In the genomic region with DNA sequence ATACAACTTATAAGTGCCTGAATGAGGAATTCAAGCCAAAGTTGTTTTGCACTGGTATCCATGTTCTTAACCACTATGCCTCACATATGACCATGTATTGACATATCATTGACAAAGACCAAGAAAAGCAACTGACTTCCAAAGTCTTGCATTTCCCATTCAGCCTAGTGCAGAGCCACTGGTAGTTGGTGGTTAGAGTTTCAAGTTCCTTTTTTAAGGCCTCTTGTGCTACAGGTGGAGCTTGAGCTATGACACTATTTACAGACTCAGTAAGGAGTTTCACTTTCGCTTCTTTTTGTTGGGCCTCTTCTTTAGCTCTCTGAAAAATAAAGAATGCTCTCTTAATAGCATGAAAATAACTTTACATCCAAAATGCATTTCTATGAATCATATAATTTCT, we compare ENCODE assay signal across 9 cellular contexts.
DNase-seq lines count a peak whose midpoint lies in the region; ATAC-seq and TF ChIP-seq lines count a peak whose summit lies in the region.
"Had no signal": no experiment of that assay in that cellular context is flagged by ENCODE, and none has a peak within 500 bp of the region (broad histone marks: within the 10 kb centered on the region; RNA-seq: fewer than 3 reads in every experiment).

No MANE protein-coding gene starts in this region.

- ATAC-seq in GM18517 (IDR thresholded peaks at IDR 0.05; ENCODE audit: unreplicated experiment) (peak; percentile 100), GM21723 (IDR thresholded peaks at IDR 0.05; ENCODE audit: unreplicated experiment) (peak; percentile 99)
- ATAC-seq: Panc1 had no signal

- DNase-seq in fibroblast of villous mesenchyme (ENCODE audit: low read depth) (peak; percentile 1), NCI-H526 (lab: John Stamatoyannopoulos, UW) (no peak), G401 (ENCODE audit: low spot score) (no peak), brain microvascular endothelial cell (no peak), NCI-H446 treated with DMSO at 0.1 percent for 48 hours (lab: John Stamatoyannopoulos, UW) (no peak)

- H3K4me3 ChIP-seq in fibroblast of villous mesenchyme (ENCODE audit: low read depth, low read length) (no peak overlapping the region), brain microvascular endothelial cell (ENCODE audit: low read depth, low read length) (no peak overlapping the region)

- H3K27me3 ChIP-seq in brain microvascular endothelial cell (replicated peaks): no peaks in the 10 kb centered on the region

- H3K9me3 ChIP-seq in KOPT-K1 (ENCODE audit: insufficient read depth, low read length, poor library complexity, severe bottlenecking): no peaks in the 10 kb centered on the region

- in situ Hi-C loops in G401 (cut with HindIII; ENCODE audit: low sequenced_read_pairs) (no loop called here), brain microvascular endothelial cell (cut with HindIII; ENCODE audit: low pct_ligation_motif_present, low sequenced_read_pairs) (no loop called here)

- H3K27ac ChIP-seq in KOPT-K1 (ENCODE audit: low read depth, low read length, poor library complexity, severe bottlenecking) (peak overlapping the region; percentile 38), brain microvascular endothelial cell (no peak overlapping the region)

- no peaks in the 10 kb centered on the region for H3K36me3 ChIP-seq in KOPT-K1 (ENCODE audit: insufficient read depth, low read length)
- H3K36me3 ChIP-seq in brain microvascular endothelial cell (replicated peaks): no peaks in the 10 kb centered on the region

- TF ChIP-seq CTCF in fibroblast of villous mesenchyme (IDR thresholded peaks at IDR 0.05; ENCODE audit: insufficient read depth, low read depth, low read length) (no peak), brain microvascular endothelial cell (IDR thresholded peaks at IDR 0.05; ENCODE audit: low read depth, low read length, missing control alignments) (no peak)
